ENCODE assay signal across 16 cellular contexts in genomic region chr6:47439348-47439668, GRCh38. TPM values are rescaled to one million over a fixed set of nuclear protein-coding genes. Genes with fewer than 3 reads are reported as not detected.
A peak's percentile ranks its signal among the peaks of the same experiment; 100 is the strongest.
DNase-seq lines count a peak whose midpoint lies in the region; ATAC-seq and TF ChIP-seq lines count a peak whose summit lies in the region.
"Had no signal": no experiment of that assay in that cellular context is flagged by ENCODE, and none has a peak within 500 bp of the region (broad histone marks: within the 10 kb centered on the region; RNA-seq: fewer than 3 reads in every experiment).

No MANE protein-coding gene starts in this region.

- TF ChIP-seq POLR2A in testis (IDR thresholded peaks at IDR 0.05) = no peak

- no peaks in the 10 kb centered on the region for H3K9me3 ChIP-seq in testis
- H3K9me3 ChIP-seq in WERI-Rb-1 (ENCODE audit: severe bottlenecking) = peaks cover 4% of the 10 kb centered on the region
- H3K9me3 ChIP-seq: vagina had no signal

- ATAC-seq in GM18508 (IDR thresholded peaks at IDR 0.05; ENCODE audit: insufficient read depth, unreplicated experiment) (peak; percentile 13), GM19468 (IDR thresholded peaks at IDR 0.05; ENCODE audit: extremely low read depth, unreplicated experiment) (peak; percentile 2), HG02852 (IDR thresholded peaks at IDR 0.05; ENCODE audit: unreplicated experiment) (peak; percentile 41), HG03460 (IDR thresholded peaks at IDR 0.05; ENCODE audit: unreplicated experiment) (peak; percentile 18), GM21423 (IDR thresholded peaks at IDR 0.05; ENCODE audit: unreplicated experiment) (no peak)

- DNase-seq in testis (no peak), SK-N-DZ (ENCODE audit: low spot score) (no peak), WERI-Rb-1 (no peak)
- DNase-seq: activated CD4-positive, alpha-beta T cell treated with anti-CD3 and anti-CD28 coated beads, Interleukin-2, amount 10 ng/mL, durations not matched to agents 24 days and 14 days; activated naive CD8-positive, alpha-beta T cell treated with anti-CD3 and anti-CD28 coated beads for 36 hours; activated T-cell treated with anti-CD3 and anti-CD28 coated beads, Interleukin-2, amount 50 U/mL, for 24 hours; effector CD8-positive, alpha-beta T cell; SHP77; T1000 had no signal

- no peaks in the 10 kb centered on the region for H3K4me1 ChIP-seq in testis
- H3K4me1 ChIP-seq: vagina had no signal

- intact Hi-C loops in testis (cut with DNase I; ENCODE audit: low total_unique reads) = no loop called here

- H3K4me3 ChIP-seq in testis (no peak overlapping the region), WERI-Rb-1 (ENCODE audit: low read depth, low read length) (no peak overlapping the region)
- H3K4me3 ChIP-seq: vagina had no signal

- no peaks in the 10 kb centered on the region for H3K27me3 ChIP-seq in testis
- no peaks in the 10 kb centered on the region for H3K27me3 ChIP-seq in WERI-Rb-1 (ENCODE audit: insufficient read depth, low read depth, severe bottlenecking)
- H3K27me3 ChIP-seq: vagina had no signal

- TF ChIP-seq CTCF in testis (IDR thresholded peaks at IDR 0.05) = no peak
- no peak for TF ChIP-seq CTCF in WERI-Rb-1 (IDR thresholded peaks at IDR 0.05; ENCODE audit: low read depth, low read length)

- H3K36me3 ChIP-seq in testis (ENCODE audit: low read depth, missing control alignments) (no peaks in the 10 kb centered on the region), WERI-Rb-1 (no peaks in the 10 kb centered on the region)
- H3K36me3 ChIP-seq: vagina had no signal

- H3K27ac ChIP-seq in testis (no peak overlapping the region), WERI-Rb-1 (no peak overlapping the region)
- H3K27ac ChIP-seq: KMS-11, vagina had no signal

- 89 to 90% methylated on average over 2 of the region's 2 CpGs for WGBS in testis, 2 donors

RNA-seq across cellular contexts. Expression of gene CD2AP, which starts 38.3 kb away (rescaled TPM):
- total RNA-seq in testis = 10 to 100 TPM; 33.5 to 35.7 TPM
- 10.4 TPM for polyA plus RNA-seq in testis (ENCODE audit: insufficient read depth, low read depth, low replicate concordance)
- polyA plus RNA-seq in SK-N-DZ (2014; cell fraction: cytosol; rRNA removed) = 4.1 and 5.1 TPM in 2 replicates
- 5.9 and 7.3 TPM in 2 replicates for polyA plus RNA-seq in SK-N-DZ (2014; cell fraction: nucleus; rRNA removed)
